ENCODE assay signal across 1 cellular context in the genomic region with DNA sequence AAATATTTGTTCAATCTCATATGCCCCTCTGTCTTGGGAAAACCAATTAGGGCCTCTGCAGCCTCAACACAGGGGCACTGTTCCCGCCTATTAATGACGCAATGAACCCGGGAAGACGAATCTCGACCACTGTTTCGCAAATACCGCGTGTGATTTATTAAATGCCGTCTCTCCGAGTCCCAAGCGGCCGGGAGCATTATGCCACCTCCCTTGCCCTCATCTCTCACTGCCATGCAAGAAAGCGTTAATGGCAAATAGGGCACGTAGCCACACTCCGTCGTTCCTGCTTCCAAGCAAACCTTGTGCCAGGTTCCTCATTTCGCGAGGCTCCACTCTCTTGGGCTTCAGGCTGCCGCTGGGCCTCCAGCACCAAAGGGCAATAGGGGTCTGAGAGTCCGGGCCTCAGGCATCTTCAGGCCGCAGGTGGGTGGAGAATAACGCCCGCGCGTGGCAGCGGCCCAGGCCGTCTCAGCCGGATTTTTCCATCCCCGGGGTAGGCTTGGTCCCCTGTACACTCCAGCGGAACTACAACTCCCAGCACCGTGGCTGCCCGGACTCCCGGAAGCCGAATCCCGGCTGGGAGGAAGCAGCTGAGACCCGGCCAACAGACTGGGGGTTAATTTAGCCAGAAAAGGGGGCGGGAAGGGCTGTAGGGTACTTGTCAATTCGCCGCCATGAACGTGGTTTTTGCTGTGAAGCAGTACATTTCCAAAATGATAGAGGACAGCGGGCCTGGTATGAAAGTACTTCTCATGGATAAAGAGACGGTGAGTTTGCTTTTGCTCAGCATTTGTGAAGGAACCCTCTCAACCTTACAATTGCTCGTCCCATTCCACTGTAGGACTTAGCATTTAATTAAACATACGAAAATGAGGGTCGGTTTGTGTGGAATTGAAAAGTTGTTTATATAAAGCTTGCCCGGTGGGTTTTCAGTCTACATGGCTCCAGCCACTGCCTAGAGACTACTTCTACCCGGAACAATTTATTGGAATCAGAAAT.
TF ChIP-seq lines count a peak whose summit lies in the region.

A gene with protein sequence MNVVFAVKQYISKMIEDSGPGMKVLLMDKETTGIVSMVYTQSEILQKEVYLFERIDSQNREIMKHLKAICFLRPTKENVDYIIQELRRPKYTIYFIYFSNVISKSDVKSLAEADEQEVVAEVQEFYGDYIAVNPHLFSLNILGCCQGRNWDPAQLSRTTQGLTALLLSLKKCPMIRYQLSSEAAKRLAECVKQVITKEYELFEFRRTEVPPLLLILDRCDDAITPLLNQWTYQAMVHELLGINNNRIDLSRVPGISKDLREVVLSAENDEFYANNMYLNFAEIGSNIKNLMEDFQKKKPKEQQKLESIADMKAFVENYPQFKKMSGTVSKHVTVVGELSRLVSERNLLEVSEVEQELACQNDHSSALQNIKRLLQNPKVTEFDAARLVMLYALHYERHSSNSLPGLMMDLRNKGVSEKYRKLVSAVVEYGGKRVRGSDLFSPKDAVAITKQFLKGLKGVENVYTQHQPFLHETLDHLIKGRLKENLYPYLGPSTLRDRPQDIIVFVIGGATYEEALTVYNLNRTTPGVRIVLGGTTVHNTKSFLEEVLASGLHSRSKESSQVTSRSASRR (plus strand): TSS at position 593 of the 999 bp plus-strand sequence. CDS start 82 bp downstream, at position 675.

TF ChIP-seq in HepG2, 621 proteins besides CTCF, POLR2A, EP300 and RAD21 (continued from another document):
- TF ChIP-seq, protein P1, sequence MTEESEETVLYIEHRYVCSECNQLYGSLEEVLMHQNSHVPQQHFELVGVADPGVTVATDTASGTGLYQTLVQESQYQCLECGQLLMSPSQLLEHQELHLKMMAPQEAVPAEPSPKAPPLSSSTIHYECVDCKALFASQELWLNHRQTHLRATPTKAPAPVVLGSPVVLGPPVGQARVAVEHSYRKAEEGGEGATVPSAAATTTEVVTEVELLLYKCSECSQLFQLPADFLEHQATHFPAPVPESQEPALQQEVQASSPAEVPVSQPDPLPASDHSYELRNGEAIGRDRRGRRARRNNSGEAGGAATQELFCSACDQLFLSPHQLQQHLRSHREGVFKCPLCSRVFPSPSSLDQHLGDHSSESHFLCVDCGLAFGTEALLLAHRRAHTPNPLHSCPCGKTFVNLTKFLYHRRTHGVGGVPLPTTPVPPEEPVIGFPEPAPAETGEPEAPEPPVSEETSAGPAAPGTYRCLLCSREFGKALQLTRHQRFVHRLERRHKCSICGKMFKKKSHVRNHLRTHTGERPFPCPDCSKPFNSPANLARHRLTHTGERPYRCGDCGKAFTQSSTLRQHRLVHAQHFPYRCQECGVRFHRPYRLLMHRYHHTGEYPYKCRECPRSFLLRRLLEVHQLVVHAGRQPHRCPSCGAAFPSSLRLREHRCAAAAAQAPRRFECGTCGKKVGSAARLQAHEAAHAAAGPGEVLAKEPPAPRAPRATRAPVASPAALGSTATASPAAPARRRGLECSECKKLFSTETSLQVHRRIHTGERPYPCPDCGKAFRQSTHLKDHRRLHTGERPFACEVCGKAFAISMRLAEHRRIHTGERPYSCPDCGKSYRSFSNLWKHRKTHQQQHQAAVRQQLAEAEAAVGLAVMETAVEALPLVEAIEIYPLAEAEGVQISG (CRISPR knock-in tag; IDR thresholded peaks at IDR 0.05), result peak; percentile 84
